Comparison of ENCODE assay signal across 1 cellular context in the genomic region with DNA sequence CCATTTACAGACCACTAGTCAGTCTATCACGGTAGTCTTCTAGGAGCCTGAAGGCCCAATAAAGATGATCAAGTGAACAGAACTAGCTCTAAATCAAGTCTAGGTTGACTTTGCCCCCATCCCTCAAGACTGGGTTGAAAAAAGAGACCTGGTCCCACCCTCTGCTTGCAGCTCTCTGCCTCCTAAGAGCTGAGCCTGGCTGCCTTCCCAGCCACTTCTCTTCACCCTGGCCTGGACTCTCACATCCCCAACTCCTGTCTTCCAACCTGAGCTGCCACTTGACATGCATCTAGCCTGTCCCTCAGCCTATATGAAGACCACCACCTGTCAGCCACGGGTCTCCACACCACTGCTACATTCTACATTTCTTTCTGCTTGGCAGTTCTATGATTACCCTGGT.
TF ChIP-seq lines count a peak whose summit lies in the region.

No MANE protein-coding gene starts in this region.

TF ChIP-seq in SK-N-SH, 30 proteins besides CTCF, POLR2A, EP300 and RAD21:
- TF ChIP-seq RFX5 (IDR thresholded peaks at IDR 0.05; ENCODE audit: low read length) (no peak), GATA2 (CRISPR knock-in tag; IDR thresholded peaks at IDR 0.05) (no peak), FOXM1 (IDR thresholded peaks at IDR 0.05; ENCODE audit: low read depth) (no peak), ZBTB33 (IDR thresholded peaks at IDR 0.05; ENCODE audit: borderline replicate concordance, low read depth) (no peak), NRF1 (IDR thresholded peaks at IDR 0.05; ENCODE audit: low read depth, low read length) (no peak), FOSL2 (IDR thresholded peaks at IDR 0.05; ENCODE audit: borderline replicate concordance, low read depth) (no peak), USF1 (IDR thresholded peaks at IDR 0.05; ENCODE audit: borderline replicate concordance, low read depth) (no peak), RCOR1 (IDR thresholded peaks at IDR 0.05; ENCODE audit: low read length) (no peak), TAF1 (IDR thresholded peaks at IDR 0.05; ENCODE audit: borderline replicate concordance, low read depth, low read length) (no peak), YY1 (IDR thresholded peaks at IDR 0.05; ENCODE audit: low read depth) (no peak), SMC3 (IDR thresholded peaks at IDR 0.05; ENCODE audit: low read depth, low read length) (no peak), ELF1 (IDR thresholded peaks at IDR 0.05) (no peak), SIN3A (IDR thresholded peaks at IDR 0.05; ENCODE audit: borderline replicate concordance, low read depth, low read length) (no peak), RXRA (IDR thresholded peaks at IDR 0.05; ENCODE audit: borderline replicate concordance, low read depth) (no peak), FOXJ3 (CRISPR knock-in tag; IDR thresholded peaks at IDR 0.05) (no peak), EZH2phosphoT487 (IDR thresholded peaks at IDR 0.05; ENCODE audit: borderline replicate concordance, low read depth) (no peak)
- TF ChIP-seq, protein P1, sequence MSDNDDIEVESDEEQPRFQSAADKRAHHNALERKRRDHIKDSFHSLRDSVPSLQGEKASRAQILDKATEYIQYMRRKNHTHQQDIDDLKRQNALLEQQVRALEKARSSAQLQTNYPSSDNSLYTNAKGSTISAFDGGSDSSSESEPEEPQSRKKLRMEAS (IDR thresholded peaks at IDR 0.05; ENCODE audit: low read depth) = no peak
- TF ChIP-seq, protein P2, sequence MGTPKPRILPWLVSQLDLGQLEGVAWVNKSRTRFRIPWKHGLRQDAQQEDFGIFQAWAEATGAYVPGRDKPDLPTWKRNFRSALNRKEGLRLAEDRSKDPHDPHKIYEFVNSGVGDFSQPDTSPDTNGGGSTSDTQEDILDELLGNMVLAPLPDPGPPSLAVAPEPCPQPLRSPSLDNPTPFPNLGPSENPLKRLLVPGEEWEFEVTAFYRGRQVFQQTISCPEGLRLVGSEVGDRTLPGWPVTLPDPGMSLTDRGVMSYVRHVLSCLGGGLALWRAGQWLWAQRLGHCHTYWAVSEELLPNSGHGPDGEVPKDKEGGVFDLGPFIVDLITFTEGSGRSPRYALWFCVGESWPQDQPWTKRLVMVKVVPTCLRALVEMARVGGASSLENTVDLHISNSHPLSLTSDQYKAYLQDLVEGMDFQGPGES (IDR thresholded peaks at IDR 0.05; ENCODE audit: low read depth, low read length) = no peak
- TF ChIP-seq, protein P3, sequence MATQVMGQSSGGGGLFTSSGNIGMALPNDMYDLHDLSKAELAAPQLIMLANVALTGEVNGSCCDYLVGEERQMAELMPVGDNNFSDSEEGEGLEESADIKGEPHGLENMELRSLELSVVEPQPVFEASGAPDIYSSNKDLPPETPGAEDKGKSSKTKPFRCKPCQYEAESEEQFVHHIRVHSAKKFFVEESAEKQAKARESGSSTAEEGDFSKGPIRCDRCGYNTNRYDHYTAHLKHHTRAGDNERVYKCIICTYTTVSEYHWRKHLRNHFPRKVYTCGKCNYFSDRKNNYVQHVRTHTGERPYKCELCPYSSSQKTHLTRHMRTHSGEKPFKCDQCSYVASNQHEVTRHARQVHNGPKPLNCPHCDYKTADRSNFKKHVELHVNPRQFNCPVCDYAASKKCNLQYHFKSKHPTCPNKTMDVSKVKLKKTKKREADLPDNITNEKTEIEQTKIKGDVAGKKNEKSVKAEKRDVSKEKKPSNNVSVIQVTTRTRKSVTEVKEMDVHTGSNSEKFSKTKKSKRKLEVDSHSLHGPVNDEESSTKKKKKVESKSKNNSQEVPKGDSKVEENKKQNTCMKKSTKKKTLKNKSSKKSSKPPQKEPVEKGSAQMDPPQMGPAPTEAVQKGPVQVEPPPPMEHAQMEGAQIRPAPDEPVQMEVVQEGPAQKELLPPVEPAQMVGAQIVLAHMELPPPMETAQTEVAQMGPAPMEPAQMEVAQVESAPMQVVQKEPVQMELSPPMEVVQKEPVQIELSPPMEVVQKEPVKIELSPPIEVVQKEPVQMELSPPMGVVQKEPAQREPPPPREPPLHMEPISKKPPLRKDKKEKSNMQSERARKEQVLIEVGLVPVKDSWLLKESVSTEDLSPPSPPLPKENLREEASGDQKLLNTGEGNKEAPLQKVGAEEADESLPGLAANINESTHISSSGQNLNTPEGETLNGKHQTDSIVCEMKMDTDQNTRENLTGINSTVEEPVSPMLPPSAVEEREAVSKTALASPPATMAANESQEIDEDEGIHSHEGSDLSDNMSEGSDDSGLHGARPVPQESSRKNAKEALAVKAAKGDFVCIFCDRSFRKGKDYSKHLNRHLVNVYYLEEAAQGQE (IDR thresholded peaks at IDR 0.05; ENCODE audit: low read depth, low read length) = no peak
- TF ChIP-seq, protein P4, sequence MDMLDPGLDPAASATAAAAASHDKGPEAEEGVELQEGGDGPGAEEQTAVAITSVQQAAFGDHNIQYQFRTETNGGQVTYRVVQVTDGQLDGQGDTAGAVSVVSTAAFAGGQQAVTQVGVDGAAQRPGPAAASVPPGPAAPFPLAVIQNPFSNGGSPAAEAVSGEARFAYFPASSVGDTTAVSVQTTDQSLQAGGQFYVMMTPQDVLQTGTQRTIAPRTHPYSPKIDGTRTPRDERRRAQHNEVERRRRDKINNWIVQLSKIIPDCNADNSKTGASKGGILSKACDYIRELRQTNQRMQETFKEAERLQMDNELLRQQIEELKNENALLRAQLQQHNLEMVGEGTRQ (IDR thresholded peaks at IDR 0.05; ENCODE audit: borderline replicate concordance, low read depth, low read length) = no peak
TF ChIP-seq in SK-N-SH: peak in this region for 0.
